21 cellular contexts compared by ENCODE assay signal in genomic region chr1:2825487-2826189, GRCh38. TPM values are rescaled to one million over a fixed set of nuclear protein-coding genes. Genes with fewer than 3 reads are reported as not detected.
DNase-seq lines count a peak whose midpoint lies in the region; ATAC-seq and TF ChIP-seq lines count a peak whose summit lies in the region.
"Had no signal": no experiment of that assay in that cellular context is flagged by ENCODE, and none has a peak within 500 bp of the region (broad histone marks: within the 10 kb centered on the region; RNA-seq: fewer than 3 reads in every experiment).

No MANE protein-coding gene starts in this region.

- H3K4me3 Mint-ChIP-seq in activated T-helper 17 cell treated with anti-CD3 and anti-CD28 coated beads, Interleukin-2, amount 50 U/mL, for 72 hours, result no peak overlapping the region
- H3K4me3 Mint-ChIP-seq: B cell; CD4-positive, CD25-positive, alpha-beta regulatory T cell; CD8-positive, alpha-beta T cell had no signal

- whole genome bisulfite sequencing in heart right ventricle, 2 donors, result 81 to 83% methylated on average over 18 of the region's 18 CpGs
- WGBS in psoas muscle, 3 donors, result 57 to 64% (median 61%) methylated on average over 18 of the region's 18 CpGs

- ATAC-seq in Right ventricle myocardium inferior (no peak), heart right ventricle (no peak), left ventricle myocardium superior (no peak), lower lobe of right lung (no peak), psoas muscle (no peak)
- ATAC-seq in activated T-helper 17 cell treated with anti-CD3 and anti-CD28 coated beads, Interleukin-2, amount 50 U/mL, for 72 hours (replicated peaks), result no peak
- ATAC-seq: CD8-positive, alpha-beta T cell; GM12878 had no signal

- H3K27me3 ChIP-seq in heart right ventricle (peaks cover 0 to 47% (median 16%) of the 10 kb centered on the region in 7 donors), lower lobe of right lung (ENCODE audit: low read depth) (peaks cover 8% of the 10 kb centered on the region), psoas muscle (ENCODE audit: insufficient read depth in 3 of 3, low read length in 2 of 3) (peaks cover 0 to 29% (median 0%) of the 10 kb centered on the region in 3 donors)

- H3K4me1 ChIP-seq in heart right ventricle, result no peaks in the 10 kb centered on the region
- H3K4me1 ChIP-seq in lower lobe of right lung, result peaks cover 3% of the 10 kb centered on the region
- H3K4me1 ChIP-seq in psoas muscle, result no peaks in the 10 kb centered on the region
- H3K4me1 ChIP-seq: Caco-2 had no signal

- DNase-seq in Right ventricle myocardium inferior (ENCODE audit: missing footprints), result peak; percentile 39
- no peak for DNase-seq in heart right ventricle
- peak; percentile 18 for DNase-seq in left ventricle myocardium superior
- DNase-seq in cardiac septum (ENCODE audit: low spot score), result no peak
- peak; percentile 28 for DNase-seq in lower lobe of right lung
- peak; percentile 2 to 26 for DNase-seq in psoas muscle
- DNase-seq in GDM1 (lab: John Stamatoyannopoulos, UW), result no peak
- DNase-seq: Caco-2; CD4-positive, CD25-positive, alpha-beta regulatory T cell; CD8-positive, alpha-beta T cell; DMS153; DND-41; GM23248; H7; HCEC 1CT had no signal

- peaks cover 7% of the 10 kb centered on the region for H3K27me3 Mint-ChIP-seq in activated T-helper 17 cell treated with anti-CD3 and anti-CD28 coated beads, Interleukin-2, amount 50 U/mL, for 72 hours

- H3K4me1 Mint-ChIP-seq in activated T-helper 17 cell treated with anti-CD3 and anti-CD28 coated beads, Interleukin-2, amount 50 U/mL, for 72 hours, result no peaks in the 10 kb centered on the region
- H3K4me1 Mint-ChIP-seq: B cell had no signal

- no peaks in the 10 kb centered on the region for H3K36me3 Mint-ChIP-seq in activated T-helper 17 cell treated with anti-CD3 and anti-CD28 coated beads, Interleukin-2, amount 50 U/mL, for 72 hours (ENCODE audit: low read depth)
- H3K36me3 Mint-ChIP-seq: CD4-positive, CD25-positive, alpha-beta regulatory T cell; CD8-positive, alpha-beta T cell had no signal

- TF ChIP-seq CTCF in heart right ventricle (IDR thresholded peaks at IDR 0.05), result no peak
- no peak for TF ChIP-seq CTCF in lower lobe of right lung (IDR thresholded peaks at IDR 0.05)
- TF ChIP-seq CTCF in psoas muscle (IDR thresholded peaks at IDR 0.05), result no peak

- H3K27ac ChIP-seq in heart right ventricle, result no peak overlapping the region
- H3K27ac ChIP-seq in lower lobe of right lung, result no peak overlapping the region
- no peak overlapping the region for H3K27ac ChIP-seq in psoas muscle
- H3K27ac ChIP-seq: 22Rv1, BLaER1, C4-2B, GM23248 had no signal

- peaks cover 4% of the 10 kb centered on the region for H3K9me3 Mint-ChIP-seq in activated T-helper 17 cell treated with anti-CD3 and anti-CD28 coated beads, Interleukin-2, amount 50 U/mL, for 72 hours

- no peak overlapping the region for H3K27ac Mint-ChIP-seq in activated T-helper 17 cell treated with anti-CD3 and anti-CD28 coated beads, Interleukin-2, amount 50 U/mL, for 72 hours
- H3K27ac Mint-ChIP-seq: B cell; CD4-positive, CD25-positive, alpha-beta regulatory T cell; CD8-positive, alpha-beta T cell had no signal

- H3K9me3 ChIP-seq in heart right ventricle, result peaks cover 0 to 23% (median 0%) of the 10 kb centered on the region in 11 donors
- H3K9me3 ChIP-seq in lower lobe of right lung, result no peaks in the 10 kb centered on the region
- H3K9me3 ChIP-seq in psoas muscle, result no peaks in the 10 kb centered on the region
- H3K9me3 ChIP-seq: Caco-2 had no signal

- H3K4me3 ChIP-seq in heart right ventricle, result no peak overlapping the region
- H3K4me3 ChIP-seq in lower lobe of right lung, result no peak overlapping the region
- H3K4me3 ChIP-seq in psoas muscle, result no peak overlapping the region
- H3K4me3 ChIP-seq: BLaER1, GM12878, GM23248 had no signal

- H3K36me3 ChIP-seq in heart right ventricle, result no peaks in the 10 kb centered on the region
- no peaks in the 10 kb centered on the region for H3K36me3 ChIP-seq in lower lobe of right lung
- no peaks in the 10 kb centered on the region for H3K36me3 ChIP-seq in psoas muscle (ENCODE audit: insufficient read depth in 1 of 2, low read depth in 1 of 2)
- H3K36me3 ChIP-seq: BLaER1 had no signal

- intact Hi-C loops in Right ventricle myocardium inferior (cut with DNase I), result no loop called here
- intact Hi-C loops in heart right ventricle (cut with DNase I), result loop anchor here in 3 of 10 donors (10.0 kb wide), 1 partner anchor 599 kb away; no protein-coding TSS in a partner anchor
- intact Hi-C loops in left ventricle myocardium superior (cut with micrococcal nuclease), result no loop called here
- intact Hi-C loops in cardiac septum (cut with DNase I), result no loop called here
- intact Hi-C loops in lower lobe of right lung (cut with DNase I), result no loop called here
- intact Hi-C loops in psoas muscle (cut with DNase I), result no loop called here

RNA-seq across cellular contexts. Expression of gene TTC34, which starts 24.1 kb away (rescaled TPM):
- 0.70 TPM for total RNA-seq in Right ventricle myocardium inferior
- under 1 TPM; 0.32 to 0.74 (median 0.42) TPM for total RNA-seq in heart right ventricle
- under 1 TPM; 0.03 to 0.73 TPM for polyA plus RNA-seq in heart right ventricle
- total RNA-seq in left ventricle myocardium superior, result 0.59 TPM
- total RNA-seq in cardiac septum, result 0.35 TPM
- 2.6 TPM for total RNA-seq in lower lobe of right lung
- under 1 TPM; 0.04 to 0.15 (median 0.06) TPM for total RNA-seq in psoas muscle
- under 1 TPM; 0.01 to 0.03 (median 0.01) TPM for polyA plus RNA-seq in psoas muscle
- 1 to 10 TPM in 1 of 2 donors, under 1 TPM in 1; 0.48 to 2.5 TPM for total RNA-seq in activated T-helper 17 cell treated with anti-CD3 and anti-CD28 coated beads, Interleukin-2, amount 50 U/mL, for 72 hours

Comparison
In these comparisons a context has a peak if more than half of its experiments do, and no peak if none do; other contexts are left out.
1. DNase-seq: peak in Right ventricle myocardium inferior (single experiment), left ventricle myocardium superior (single experiment), lower lobe of right lung (single experiment) and psoas muscle (2 of 2); none in heart right ventricle (0 of 2), cardiac septum (single experiment) and GDM1 (single experiment).